ENCODE assay signal across 15 cellular contexts in genomic region chr4:185238261-185238681, GRCh38. TPM values are rescaled to one million over a fixed set of nuclear protein-coding genes. Genes with fewer than 3 reads are reported as not detected.
DNase-seq lines count a peak whose midpoint lies in the region; ATAC-seq and TF ChIP-seq lines count a peak whose summit lies in the region.
"Had no signal": no experiment of that assay in that cellular context is flagged by ENCODE, and none has a peak within 500 bp of the region (broad histone marks: within the 10 kb centered on the region; RNA-seq: fewer than 3 reads in every experiment).

No MANE protein-coding gene starts in this region.

- H4K5ac ChIP-seq in IMR-90 (ENCODE audit: low read depth, low read length) = no peak overlapping the region

- peaks cover 8% of the 10 kb centered on the region for H3K4me1 ChIP-seq in IMR-90 (ENCODE audit: control insufficient read depth, insufficient read depth, low read length)

- TF ChIP-seq CTCF in IMR-90 (conservative IDR thresholded peaks at IDR 0.05; ENCODE audit: low read depth, low read length) = no peak
- no peak for TF ChIP-seq CTCF in choroid plexus epithelial cell (conservative IDR thresholded peaks at IDR 0.05; ENCODE audit: low read depth, low read length)

- intact Hi-C loops in IMR-90 (cut with micrococcal nuclease) = no loop called here

- H3K79me1 ChIP-seq in IMR-90 (ENCODE audit: low read depth in 1 of 2, low read length in 2 of 2) = peaks cover 19 to 37% of the 10 kb centered on the region in 2 experiments

- no peak overlapping the region for H3K9ac ChIP-seq in IMR-90 (ENCODE audit: low read depth, low read length)

- CTCF ChIA-PET in IMR-90 (lab: Yijun Ruan, JAX) = no interaction called here

- no peak overlapping the region for H3K56ac ChIP-seq in IMR-90 (ENCODE audit: extremely low read depth, insufficient read depth, low read length)

- no peak overlapping the region for H3K27ac ChIP-seq in IMR-90 (ENCODE audit: insufficient read depth, low read length)
- H3K27ac ChIP-seq: testis had no signal

- H3K27me3 ChIP-seq in IMR-90 (ENCODE audit: control insufficient read depth, insufficient read depth, low read length) = no peaks in the 10 kb centered on the region
- H3K27me3 ChIP-seq: testis had no signal

- no peak overlapping the region for H2BK20ac ChIP-seq in IMR-90 (ENCODE audit: low read depth, low read length)

- ATAC-seq in IMR-90 (ENCODE audit: low read depth) (peak; percentile 90), GM21526 (IDR thresholded peaks at IDR 0.05; ENCODE audit: low FRiP score, unreplicated experiment) (no peak), GM19395 (IDR thresholded peaks at IDR 0.05; ENCODE audit: unreplicated experiment) (no peak)

- no peaks in the 10 kb centered on the region for H3K36me3 ChIP-seq in IMR-90 (ENCODE audit: control insufficient read depth, insufficient read depth, low read length)

- no peaks in the 10 kb centered on the region for H3K9me3 ChIP-seq in IMR-90 (ENCODE audit: control insufficient read depth, insufficient read depth, low read length)
- H3K9me3 ChIP-seq: testis had no signal

- H3K23ac ChIP-seq in IMR-90 (ENCODE audit: low read depth, low read length) = no peak overlapping the region

- DNase-seq in AG20443 (ENCODE audit: low spot score) = peak; percentile 85
- peak; percentile 84 for DNase-seq in IMR-90
- peak; percentile 77 for DNase-seq in choroid plexus epithelial cell (ENCODE audit: low read depth)
- DNase-seq in stimulated activated CD4-positive, alpha-beta T cell treated with anti-CD3 and anti-CD28 coated beads, Interleukin-15, amount 100 ng/mL, for 24 hours = peak; percentile 61
- no peak for DNase-seq in hippocampal formation (lab: John Stamatoyannopoulos, UW)
- no peak for DNase-seq in G401 (ENCODE audit: low spot score)
- DNase-seq: aorta; effector CD8-positive, alpha-beta T cell; glutamatergic neuron; kidney glomerular epithelial cell; NCI-H1417 treated with DMSO at 0.1 percent for 48 hours; NCI-H524 treated with DMSO at 0.1 percent for 48 hours; testis had no signal

- H2AFZ ChIP-seq in IMR-90 (replicated peaks; ENCODE audit: low read length, poor library complexity) = peak overlapping the region; percentile 28

- H2BK15ac ChIP-seq in IMR-90 (ENCODE audit: low read depth, low read length) = no peak overlapping the region

- H3K18ac ChIP-seq in IMR-90 (ENCODE audit: low read depth, low read length) = no peak overlapping the region

- H3K9me1 ChIP-seq in IMR-90 (ENCODE audit: insufficient read depth, low read length) = peaks cover 6% of the 10 kb centered on the region; the same call in 1 of the 2 replicates

- in situ Hi-C loops in IMR-90 (cut with MboI; ENCODE audit: low sequenced_read_pairs) (no loop called here), G401 (cut with HindIII; ENCODE audit: low sequenced_read_pairs) (no loop called here)

- POLR2A ChIA-PET in IMR-90 (lab: Charles Lee; ENCODE audit: unreplicated experiment) = no interaction called here

- no peak overlapping the region for H2AK9ac ChIP-seq in IMR-90 (replicated peaks; ENCODE audit: low read depth, low read length, poor library complexity)

- H3K14ac ChIP-seq in IMR-90 (replicated peaks; ENCODE audit: low read depth, low read length) = no peak overlapping the region

- peaks cover 3% of the 10 kb centered on the region; the same call in 1 of the 2 replicates for H4K20me1 ChIP-seq in IMR-90 (ENCODE audit: insufficient read depth, low read length)

- H2BK5ac ChIP-seq in IMR-90 (ENCODE audit: low read depth, low read length, poor library complexity, severe bottlenecking) = no peak overlapping the region

- H2BK120ac ChIP-seq in IMR-90 (ENCODE audit: low read depth, low read length) = no peak overlapping the region; the same call in 1 of the 2 replicates

- H4K8ac ChIP-seq in IMR-90 (ENCODE audit: low read depth in 2 of 2, low read length in 2 of 2) = no peak overlapping the region

- H4K91ac ChIP-seq in IMR-90 (ENCODE audit: insufficient read depth, low read depth, low read length) = no peak overlapping the region

- dilution Hi-C loops in IMR-90 (cut with HindIII; ENCODE audit: low sequenced_read_pairs, unreplicated experiment) = no loop called here

- H3K4ac ChIP-seq in IMR-90 (ENCODE audit: low read depth, low read length) = peak overlapping the region; percentile 29; the same call in 1 of the 2 replicates

- no CpG with 5 or more reads among the region's 5 CpGs for WGBS in IMR-90 (ENCODE audit: extremely low coverage in 2 of 2, insufficient read length in 1 of 2), 2 experiments

- no peak overlapping the region; the same call in 1 of the 2 replicates for H3K4me2 ChIP-seq in IMR-90 (ENCODE audit: low read depth, low read length)

- no peak for TF ChIP-seq POLR2A in IMR-90 (IDR thresholded peaks at IDR 0.05; ENCODE audit: low read depth, low read length)

- peak overlapping the region; percentile 8; the same call in 1 of the 2 replicates for H2AK5ac ChIP-seq in IMR-90 (ENCODE audit: low read depth, low read length)

- BruUV-seq in IMR-90 (replicated peaks; lab: Mats Ljungman, UMichigan) = no TSS peak

- H3K4me3 ChIP-seq in IMR-90 (ENCODE audit: insufficient read depth, low read depth, low read length) = no peak overlapping the region
- no peak overlapping the region for H3K4me3 ChIP-seq in choroid plexus epithelial cell (ENCODE audit: low read depth, low read length)
- H3K4me3 ChIP-seq: testis had no signal

- TF ChIP-seq RAD21 in IMR-90 (IDR thresholded peaks at IDR 0.05; ENCODE audit: low read length) = no peak

TF ChIP-seq in IMR-90, 13 proteins besides CTCF, POLR2A, EP300 and RAD21:
- TF ChIP-seq NFE2L2 (IDR thresholded peaks at IDR 0.05; ENCODE audit: low read depth, low read length) = no peak
- no peak for TF ChIP-seq SMC3 (IDR thresholded peaks at IDR 0.05; ENCODE audit: low read depth, low read length)
- no peak for TF ChIP-seq ELK1 (IDR thresholded peaks at IDR 0.05; ENCODE audit: borderline replicate concordance, low read depth, low read length)
- TF ChIP-seq MAZ (IDR thresholded peaks at IDR 0.05; ENCODE audit: borderline replicate concordance, low read depth, low read length) = no peak
- TF ChIP-seq USF2 (IDR thresholded peaks at IDR 0.05; ENCODE audit: low read depth, low read length) = 0 out of 2 replicates have a peak, but pooled peaks have one; percentile 14
- no peak for TF ChIP-seq RCOR1 (IDR thresholded peaks at IDR 0.05; ENCODE audit: insufficient replicate concordance, low read length)
- TF ChIP-seq BHLHE40 (IDR thresholded peaks at IDR 0.05; ENCODE audit: low read depth, low read length) = no peak
- TF ChIP-seq CHD1 (IDR thresholded peaks at IDR 0.05; ENCODE audit: low read depth, low read length) = no peak
- no peak for TF ChIP-seq RFX5 (IDR thresholded peaks at IDR 0.05; ENCODE audit: low read depth, low read length)
- TF ChIP-seq MXI1 (IDR thresholded peaks at IDR 0.05; ENCODE audit: borderline replicate concordance, low read depth, low read length) = peak; percentile 49; the same call in 1 of the 2 replicates
- TF ChIP-seq CEBPB (IDR thresholded peaks at IDR 0.05; ENCODE audit: low read depth, low read length) = peak; percentile 79
- TF ChIP-seq MAFK (IDR thresholded peaks at IDR 0.05; ENCODE audit: low read depth, low read length) = no peak
- TF ChIP-seq FOS (IDR thresholded peaks at IDR 0.05; ENCODE audit: low read depth, low read length) = peak; percentile 44; the same call in 1 of the 2 replicates

RNA-seq across cellular contexts. Expression of gene SNX25, which starts 28.9 kb away (rescaled TPM):
- 28.3 and 30.0 TPM in 2 replicates for total RNA-seq in IMR-90 (2012; rRNA removed)
- 9.2 and 11.4 TPM in 2 replicates for polyA plus RNA-seq in IMR-90 (2012; rRNA removed)
- polyA plus RNA-seq in IMR-90 (2012; cell fraction: cytosol; rRNA removed) = 3.2 and 4.7 TPM in 2 replicates
- 2.4 and 9.8 TPM in 2 replicates for polyA plus RNA-seq in IMR-90 (2012; cell fraction: nucleus; rRNA removed; ENCODE audit: low replicate concordance)
- 12.4 and 13.7 TPM in 2 replicates for total RNA-seq in G401 (2014; rRNA removed; shearing (Covaris generic))

RNA-seq across cellular contexts. Expression of gene CFAP97, which starts 34.5 kb away (rescaled TPM):
- 16.0 and 33.9 TPM in 2 replicates for total RNA-seq in IMR-90 (2012; rRNA removed)
- 12.7 and 14.5 TPM in 2 replicates for polyA plus RNA-seq in IMR-90 (2012; rRNA removed)
- 1.5 and 2.1 TPM in 2 replicates for polyA plus RNA-seq in IMR-90 (2012; cell fraction: cytosol; rRNA removed)
- 0.60 and 8.5 TPM in 2 replicates for polyA plus RNA-seq in IMR-90 (2012; cell fraction: nucleus; rRNA removed; ENCODE audit: low replicate concordance)
- 11.8 and 25.8 TPM in 2 replicates for total RNA-seq in G401 (2014; rRNA removed; shearing (Covaris generic))

Comparison
In these comparisons a context has a peak if more than half of its experiments do, and no peak if none do; other contexts are left out.
1. DNase-seq: peak in AG20443 (single experiment), IMR-90 (single experiment), choroid plexus epithelial cell (single experiment) and stimulated activated CD4-positive, alpha-beta T cell treated with anti-CD3 and anti-CD28 coated beads, Interleukin-15, amount 100 ng/mL, for 24 hours (single experiment); none in hippocampal formation (0 of 2) and G401 (single experiment).